Comparison of ENCODE assay signal across 1 cellular context in the genomic region with DNA sequence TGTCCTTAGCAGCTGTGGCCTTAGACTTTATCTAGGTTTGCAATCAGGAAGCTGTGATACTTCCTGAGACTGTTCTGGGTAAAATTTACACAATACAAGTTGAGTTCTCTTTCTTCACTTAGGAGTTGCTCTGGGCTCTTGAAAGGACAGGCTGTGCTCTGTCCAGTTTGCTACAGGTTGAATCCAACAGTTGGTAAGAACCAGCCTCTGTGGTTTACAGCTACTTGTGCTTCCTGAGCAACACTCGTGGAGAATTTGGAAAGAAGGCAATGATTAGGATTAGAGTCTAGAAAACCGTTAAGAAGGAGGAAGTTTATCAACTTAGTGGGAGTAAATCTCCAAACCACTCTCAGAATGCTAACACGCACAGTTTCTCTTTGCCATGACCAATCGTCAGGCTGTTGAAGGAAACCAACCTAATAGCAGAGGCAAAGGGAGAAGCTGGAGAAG.
TF ChIP-seq lines count a peak whose summit lies in the region.

No MANE protein-coding gene starts in this region.

TF ChIP-seq in GM23338, 12 proteins besides CTCF, POLR2A, EP300 and RAD21 (continued from another document):
- TF ChIP-seq, protein P1, sequence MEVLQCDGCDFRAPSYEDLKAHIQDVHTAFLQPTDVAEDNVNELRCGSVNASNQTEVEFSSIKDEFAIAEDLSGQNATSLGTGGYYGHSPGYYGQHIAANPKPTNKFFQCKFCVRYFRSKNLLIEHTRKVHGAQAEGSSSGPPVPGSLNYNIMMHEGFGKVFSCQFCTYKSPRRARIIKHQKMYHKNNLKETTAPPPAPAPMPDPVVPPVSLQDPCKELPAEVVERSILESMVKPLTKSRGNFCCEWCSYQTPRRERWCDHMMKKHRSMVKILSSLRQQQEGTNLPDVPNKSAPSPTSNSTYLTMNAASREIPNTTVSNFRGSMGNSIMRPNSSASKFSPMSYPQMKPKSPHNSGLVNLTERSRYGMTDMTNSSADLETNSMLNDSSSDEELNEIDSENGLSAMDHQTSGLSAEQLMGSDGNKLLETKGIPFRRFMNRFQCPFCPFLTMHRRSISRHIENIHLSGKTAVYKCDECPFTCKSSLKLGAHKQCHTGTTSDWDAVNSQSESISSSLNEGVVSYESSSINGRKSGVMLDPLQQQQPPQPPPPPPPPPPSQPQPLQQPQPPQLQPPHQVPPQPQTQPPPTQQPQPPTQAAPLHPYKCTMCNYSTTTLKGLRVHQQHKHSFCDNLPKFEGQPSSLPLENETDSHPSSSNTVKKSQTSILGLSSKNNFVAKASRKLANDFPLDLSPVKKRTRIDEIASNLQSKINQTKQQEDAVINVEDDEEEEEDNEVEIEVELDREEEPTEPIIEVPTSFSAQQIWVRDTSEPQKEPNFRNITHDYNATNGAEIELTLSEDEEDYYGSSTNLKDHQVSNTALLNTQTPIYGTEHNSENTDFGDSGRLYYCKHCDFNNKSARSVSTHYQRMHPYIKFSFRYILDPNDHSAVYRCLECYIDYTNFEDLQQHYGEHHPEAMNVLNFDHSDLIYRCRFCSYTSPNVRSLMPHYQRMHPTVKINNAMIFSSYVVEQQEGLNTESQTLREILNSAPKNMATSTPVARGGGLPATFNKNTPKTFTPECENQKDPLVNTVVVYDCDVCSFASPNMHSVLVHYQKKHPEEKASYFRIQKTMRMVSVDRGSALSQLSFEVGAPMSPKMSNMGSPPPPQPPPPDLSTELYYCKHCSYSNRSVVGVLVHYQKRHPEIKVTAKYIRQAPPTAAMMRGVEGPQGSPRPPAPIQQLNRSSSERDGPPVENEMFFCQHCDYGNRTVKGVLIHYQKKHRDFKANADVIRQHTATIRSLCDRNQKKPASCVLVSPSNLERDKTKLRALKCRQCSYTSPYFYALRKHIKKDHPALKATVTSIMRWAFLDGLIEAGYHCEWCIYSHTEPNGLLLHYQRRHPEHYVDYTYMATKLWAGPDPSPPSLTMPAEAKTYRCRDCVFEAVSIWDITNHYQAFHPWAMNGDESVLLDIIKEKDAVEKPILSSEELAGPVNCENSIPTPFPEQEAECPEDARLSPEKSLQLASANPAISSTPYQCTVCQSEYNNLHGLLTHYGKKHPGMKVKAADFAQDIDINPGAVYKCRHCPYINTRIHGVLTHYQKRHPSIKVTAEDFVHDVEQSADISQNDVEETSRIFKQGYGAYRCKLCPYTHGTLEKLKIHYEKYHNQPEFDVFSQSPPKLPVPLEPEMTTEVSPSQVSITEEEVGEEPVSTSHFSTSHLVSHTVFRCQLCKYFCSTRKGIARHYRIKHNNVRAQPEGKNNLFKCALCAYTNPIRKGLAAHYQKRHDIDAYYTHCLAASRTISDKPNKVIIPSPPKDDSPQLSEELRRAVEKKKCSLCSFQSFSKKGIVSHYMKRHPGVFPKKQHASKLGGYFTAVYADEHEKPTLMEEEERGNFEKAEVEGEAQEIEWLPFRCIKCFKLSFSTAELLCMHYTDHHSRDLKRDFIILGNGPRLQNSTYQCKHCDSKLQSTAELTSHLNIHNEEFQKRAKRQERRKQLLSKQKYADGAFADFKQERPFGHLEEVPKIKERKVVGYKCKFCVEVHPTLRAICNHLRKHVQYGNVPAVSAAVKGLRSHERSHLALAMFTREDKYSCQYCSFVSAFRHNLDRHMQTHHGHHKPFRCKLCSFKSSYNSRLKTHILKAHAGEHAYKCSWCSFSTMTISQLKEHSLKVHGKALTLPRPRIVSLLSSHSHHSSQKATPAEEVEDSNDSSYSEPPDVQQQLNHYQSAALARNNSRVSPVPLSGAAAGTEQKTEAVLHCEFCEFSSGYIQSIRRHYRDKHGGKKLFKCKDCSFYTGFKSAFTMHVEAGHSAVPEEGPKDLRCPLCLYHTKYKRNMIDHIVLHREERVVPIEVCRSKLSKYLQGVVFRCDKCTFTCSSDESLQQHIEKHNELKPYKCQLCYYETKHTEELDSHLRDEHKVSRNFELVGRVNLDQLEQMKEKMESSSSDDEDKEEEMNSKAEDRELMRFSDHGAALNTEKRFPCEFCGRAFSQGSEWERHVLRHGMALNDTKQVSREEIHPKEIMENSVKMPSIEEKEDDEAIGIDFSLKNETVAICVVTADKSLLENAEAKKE (CRISPR knock-in tag; IDR thresholded peaks at IDR 0.05): no peak
- TF ChIP-seq POLR2AphosphoS5 (IDR thresholded peaks at IDR 0.05; ENCODE audit: low read depth) (no peak), REST (IDR thresholded peaks at IDR 0.05; ENCODE audit: unreplicated experiment) (no peak), STAT1 (IDR thresholded peaks at IDR 0.05; ENCODE audit: unreplicated experiment) (no peak), ZNF331 (CRISPR knock-in tag; IDR thresholded peaks at IDR 0.05; ENCODE audit: low read depth) (no peak), EZH2 (IDR thresholded peaks at IDR 0.05; ENCODE audit: low read depth, unreplicated experiment) (no peak), CREB1 (CRISPR knock-in tag; IDR thresholded peaks at IDR 0.05; ENCODE audit: low read depth) (no peak), JUNB (IDR thresholded peaks at IDR 0.05; ENCODE audit: unreplicated experiment) (no peak)
- TF ChIP-seq, protein P2, sequence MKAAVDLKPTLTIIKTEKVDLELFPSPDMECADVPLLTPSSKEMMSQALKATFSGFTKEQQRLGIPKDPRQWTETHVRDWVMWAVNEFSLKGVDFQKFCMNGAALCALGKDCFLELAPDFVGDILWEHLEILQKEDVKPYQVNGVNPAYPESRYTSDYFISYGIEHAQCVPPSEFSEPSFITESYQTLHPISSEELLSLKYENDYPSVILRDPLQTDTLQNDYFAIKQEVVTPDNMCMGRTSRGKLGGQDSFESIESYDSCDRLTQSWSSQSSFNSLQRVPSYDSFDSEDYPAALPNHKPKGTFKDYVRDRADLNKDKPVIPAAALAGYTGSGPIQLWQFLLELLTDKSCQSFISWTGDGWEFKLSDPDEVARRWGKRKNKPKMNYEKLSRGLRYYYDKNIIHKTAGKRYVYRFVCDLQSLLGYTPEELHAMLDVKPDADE (IDR thresholded peaks at IDR 0.05): no peak
